In the genomic region with DNA sequence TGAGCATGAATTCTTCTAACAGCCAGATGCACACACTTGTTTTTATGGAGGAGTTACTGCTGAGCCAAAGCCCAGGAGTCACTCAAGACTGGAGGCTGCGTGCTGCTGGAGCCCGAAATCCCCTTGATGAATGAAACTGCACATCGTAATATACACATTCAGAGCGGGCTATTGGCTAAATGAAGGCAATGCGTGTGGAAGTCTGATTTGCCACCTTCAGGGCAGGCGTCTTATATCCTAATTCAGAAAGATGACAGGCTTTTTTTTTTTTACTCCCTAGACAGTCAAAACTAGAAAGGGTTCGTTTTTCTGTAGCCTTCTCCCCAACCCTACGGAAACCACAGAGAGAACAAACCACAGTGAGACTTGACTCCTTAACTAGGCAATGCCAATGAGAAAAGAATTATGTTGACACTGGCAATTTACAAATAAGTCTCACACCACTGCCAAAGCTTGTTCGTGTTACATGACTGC, we compare ENCODE assay signal across 8 cellular contexts.
DNase-seq lines count a peak whose midpoint lies in the region; ATAC-seq and TF ChIP-seq lines count a peak whose summit lies in the region.

No MANE protein-coding gene starts in this region.

- ATAC-seq in GM21367 (IDR thresholded peaks at IDR 0.05; ENCODE audit: unreplicated experiment) (peak; percentile 72), activated B cell treated with CpG ODN at 0.5 μM for 24 hours (ENCODE audit: low read depth) (peak; percentile 78)

- no peaks in the 10 kb centered on the region for H3K27me3 ChIP-seq in Caco-2 (replicated peaks; ENCODE audit: control insufficient read depth, insufficient read depth, low read length)

- POLR2A ChIA-PET in Caco-2 (lab: Charles Lee) = no interaction called here
- POLR2A ChIA-PET in activated B cell treated with CpG ODN at 0.5 μM for 24 hours (lab: Charles Lee) = interaction anchor here (0.5 to 9.3 kb wide), 27 partner anchors 10 to 756 kb away, joined by 3 to 117 read pairs (median 8); partner anchors contain the start of gene TMEM209

- H3K4me1 Mint-ChIP-seq in Caco-2 (ENCODE audit: low read depth, unreplicated experiment) (peaks cover 7% of the 10 kb centered on the region), activated B cell treated with CpG ODN at 0.5 μM for 24 hours (peaks cover 69% of the 10 kb centered on the region)

- H3K36me3 Mint-ChIP-seq in Caco-2 (ENCODE audit: insufficient read depth, unreplicated experiment) (no peaks in the 10 kb centered on the region), activated B cell treated with CpG ODN at 0.5 μM for 24 hours (ENCODE audit: low read depth) (peaks cover 70% of the 10 kb centered on the region)

- no peaks in the 10 kb centered on the region for H3K9me3 ChIP-seq in Caco-2

- CTCF ChIA-PET in Caco-2 (lab: Charles Lee) (no interaction called here), activated B cell treated with CpG ODN at 0.5 μM for 24 hours (lab: Charles Lee) (interaction anchor here (1.1 to 3.5 kb wide), 2 partner anchors 21 to 64 kb away, joined by 5 to 19 read pairs; no protein-coding TSS in a partner anchor)

- no peaks in the 10 kb centered on the region for H3K36me3 ChIP-seq in Caco-2 (ENCODE audit: control insufficient read depth, insufficient read depth, low read length)

- no TSS peak for BruUV-seq in Caco-2 (replicated peaks; lab: Mats Ljungman, UMichigan)

- DNase-seq in Caco-2 = no peak
- DNase-seq in HS-5 (ENCODE audit: low read depth) = peak; percentile 71
- peak; percentile 54 for DNase-seq in activated B cell treated with CpG ODN at 0.5 μM for 24 hours
- DNase-seq in effector CD4-positive, alpha-beta T cell = peak; percentile 70
- peak; percentile 61 to 69 (median 64) for DNase-seq in stimulated activated CD4-positive, alpha-beta T cell treated with anti-CD3 and anti-CD28 coated beads, Interleukin-1b, Interleukin-23, amount 100 ng/mL, for 24 hours (ENCODE audit: low read depth in 4 of 4, low spot score in 1 of 4)
- no peak for DNase-seq in C1 segment of cervical spinal cord (lab: John Stamatoyannopoulos, UW)
- no peak for DNase-seq in NCI-H1436 treated with DMSO at 0.1 percent for 48 hours (lab: John Stamatoyannopoulos, UW)

- H3K4me3 Mint-ChIP-seq in Caco-2 (ENCODE audit: unreplicated experiment) (no peak overlapping the region), activated B cell treated with CpG ODN at 0.5 μM for 24 hours (peak overlapping the region; percentile 87)

- H3K27me3 Mint-ChIP-seq in Caco-2 (ENCODE audit: insufficient read depth, unreplicated experiment) (no peaks in the 10 kb centered on the region), activated B cell treated with CpG ODN at 0.5 μM for 24 hours (no peaks in the 10 kb centered on the region)

- H3K9me3 Mint-ChIP-seq in Caco-2 (ENCODE audit: unreplicated experiment) = no peaks in the 10 kb centered on the region
- H3K9me3 Mint-ChIP-seq in activated B cell treated with CpG ODN at 0.5 μM for 24 hours = no peaks in the 10 kb centered on the region

- no peaks in the 10 kb centered on the region for H3K4me1 ChIP-seq in Caco-2

- no peak for TF ChIP-seq CTCF in Caco-2 (IDR thresholded peaks at IDR 0.05; ENCODE audit: insufficient read depth in 1 of 2, low read depth in 1 of 2, low read length in 1 of 2, severe bottlenecking in 1 of 2, unreplicated experiment in 1 of 2)
- TF ChIP-seq CTCF in activated B cell treated with CpG ODN at 0.5 μM for 24 hours (IDR thresholded peaks at IDR 0.05) = no peak

- H3K27ac Mint-ChIP-seq in Caco-2 (ENCODE audit: unreplicated experiment) (peak overlapping the region; percentile 78), activated B cell treated with CpG ODN at 0.5 μM for 24 hours (peak overlapping the region; percentile 98)

- intact Hi-C loops in Caco-2 (cut with micrococcal nuclease; ENCODE audit: unreplicated experiment) = loop anchor here (5.0 kb wide), 1 partner anchor 64 kb away; no protein-coding TSS in a partner anchor
- intact Hi-C loops in activated B cell treated with CpG ODN at 0.5 μM for 24 hours (cut with micrococcal nuclease) = loop anchor here (1.0 to 5.0 kb wide), 9 partner anchors 9 to 366 kb away; partner anchors contain the start of gene MKLN1

- no peak overlapping the region for H3K4me3 ChIP-seq in Caco-2 (ENCODE audit: low read depth, low read length)

Comparison
In these comparisons a context has a peak if more than half of its experiments do, and no peak if none do; other contexts are left out.
1. DNase-seq: peak in HS-5 (single experiment), activated B cell treated with CpG ODN at 0.5 μM for 24 hours (single experiment), effector CD4-positive, alpha-beta T cell (single experiment) and stimulated activated CD4-positive, alpha-beta T cell treated with anti-CD3 and anti-CD28 coated beads, Interleukin-1b, Interleukin-23, amount 100 ng/mL, for 24 hours (4 of 4); none in Caco-2 (0 of 2), C1 segment of cervical spinal cord (0 of 14) and NCI-H1436 treated with DMSO at 0.1 percent for 48 hours (single experiment).